14 cellular contexts compared by ENCODE assay signal in the genomic region with DNA sequence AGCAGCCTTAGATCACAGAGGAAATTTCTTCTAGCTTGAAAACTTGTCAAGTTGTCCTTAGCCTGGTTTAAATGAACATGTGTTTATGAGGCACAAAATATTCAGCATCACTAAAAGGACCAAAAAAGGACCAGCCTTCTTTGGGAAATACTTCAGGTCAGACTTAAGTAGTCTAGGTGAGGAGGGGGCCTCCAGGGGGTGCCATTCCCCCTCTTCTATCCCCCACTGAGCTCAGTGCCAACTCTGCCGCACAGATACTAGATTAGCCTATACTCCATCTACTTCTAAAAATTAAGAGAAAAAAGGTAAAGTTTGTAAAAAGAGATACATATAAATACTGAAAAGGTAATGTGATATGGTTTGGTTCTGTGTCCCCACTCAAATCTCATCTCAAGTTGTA.
"Had no signal": no experiment of that assay in that cellular context is flagged by ENCODE, and none has a peak within 500 bp of the region (broad histone marks: within the 10 kb centered on the region; RNA-seq: fewer than 3 reads in every experiment).

No MANE protein-coding gene starts in this region.

- H3K36me3 Mint-ChIP-seq: stimulated activated effector memory CD8-positive, alpha-beta T cell treated with anti-CD3 and anti-CD28 coated beads, Interleukin-12 subunit alpha, Interleukin-12 subunit beta, amount 100 ng/mL, for 72 hours had no signal

- H3K9me3 ChIP-seq: ovary, thyroid gland had no signal

- DNase-seq: activated CD4-positive, CD25-positive, alpha-beta regulatory T cell treated with anti-CD3 and anti-CD28 coated beads, Interleukin-2, amount 50 U/mL, for 72 hours; activated naive CD4-positive, alpha-beta T cell treated with anti-CD3 and anti-CD28 coated beads, Interleukin-2, amount 10 ng/mL, durations not matched to agents 7 days and 5 days; activated T-cell treated with anti-CD3 and anti-CD28 coated beads for 4 hours; dorsolateral prefrontal cortex; islet precursor cell; mammary epithelial cell; ovary; stimulated activated CD4-positive, alpha-beta T cell treated with anti-CD3 and anti-CD28 coated beads, Interleukin-12 subunit alpha, Interleukin-12 subunit beta, amount 100 ng/mL, for 4 hours; stimulated activated CD4-positive, alpha-beta T cell treated with anti-CD3 and anti-CD28 coated beads, Interleukin-2, amount 100 ng/mL, for 24 hours; T-helper 9 cell; thyroid gland had no signal

- ATAC-seq: stimulated activated effector memory CD8-positive, alpha-beta T cell treated with anti-CD3 and anti-CD28 coated beads, Interleukin-12 subunit alpha, Interleukin-12 subunit beta, amount 100 ng/mL, for 72 hours had no signal

- H3K36me3 ChIP-seq: cardiac muscle cell, ovary, thyroid gland had no signal

- H3K27me3 ChIP-seq: cardiac muscle cell, dorsolateral prefrontal cortex, ovary, thyroid gland had no signal

- H3K4me3 ChIP-seq: cardiac muscle cell, dorsolateral prefrontal cortex, ovary, thyroid gland had no signal

- H3K4me1 Mint-ChIP-seq: activated naive CD4-positive, alpha-beta T cell treated with anti-CD3 and anti-CD28 coated beads, Interleukin-2, amount 10 ng/mL, durations not matched to agents 7 days and 5 days; neural crest cell; stimulated activated effector memory CD8-positive, alpha-beta T cell treated with anti-CD3 and anti-CD28 coated beads, Interleukin-12 subunit alpha, Interleukin-12 subunit beta, amount 100 ng/mL, for 72 hours had no signal

- H3K27ac ChIP-seq: cardiac muscle cell, dorsolateral prefrontal cortex, ovary had no signal

- H3K4me3 Mint-ChIP-seq: activated naive CD4-positive, alpha-beta T cell treated with anti-CD3 and anti-CD28 coated beads, Interleukin-2, amount 10 ng/mL, durations not matched to agents 7 days and 5 days; neural crest cell; stimulated activated effector memory CD8-positive, alpha-beta T cell treated with anti-CD3 and anti-CD28 coated beads, Interleukin-12 subunit alpha, Interleukin-12 subunit beta, amount 100 ng/mL, for 72 hours had no signal

- H3K27ac Mint-ChIP-seq: activated naive CD4-positive, alpha-beta T cell treated with anti-CD3 and anti-CD28 coated beads, Interleukin-2, amount 10 ng/mL, durations not matched to agents 7 days and 5 days; stimulated activated effector memory CD8-positive, alpha-beta T cell treated with anti-CD3 and anti-CD28 coated beads, Interleukin-12 subunit alpha, Interleukin-12 subunit beta, amount 100 ng/mL, for 72 hours had no signal
